ENCODE assay signal across 1 cellular context in genomic region chr19:17471410-17472125, GRCh38.
TF ChIP-seq lines count a peak whose summit lies in the region.

No MANE protein-coding gene starts in this region.

TF ChIP-seq in HCT116, 20 proteins besides CTCF, POLR2A, EP300 and RAD21 (continued from another document):
- no peak for TF ChIP-seq POLR2AphosphoS5 (IDR thresholded peaks at IDR 0.05; ENCODE audit: low read depth, low read length)
- no peak for TF ChIP-seq SIN3A (IDR thresholded peaks at IDR 0.05; ENCODE audit: low read depth)
- TF ChIP-seq SRF (IDR thresholded peaks at IDR 0.05; ENCODE audit: low read depth), result no peak
- no peak for TF ChIP-seq SP1 (IDR thresholded peaks at IDR 0.05; ENCODE audit: low read depth)
